In the genomic region with DNA sequence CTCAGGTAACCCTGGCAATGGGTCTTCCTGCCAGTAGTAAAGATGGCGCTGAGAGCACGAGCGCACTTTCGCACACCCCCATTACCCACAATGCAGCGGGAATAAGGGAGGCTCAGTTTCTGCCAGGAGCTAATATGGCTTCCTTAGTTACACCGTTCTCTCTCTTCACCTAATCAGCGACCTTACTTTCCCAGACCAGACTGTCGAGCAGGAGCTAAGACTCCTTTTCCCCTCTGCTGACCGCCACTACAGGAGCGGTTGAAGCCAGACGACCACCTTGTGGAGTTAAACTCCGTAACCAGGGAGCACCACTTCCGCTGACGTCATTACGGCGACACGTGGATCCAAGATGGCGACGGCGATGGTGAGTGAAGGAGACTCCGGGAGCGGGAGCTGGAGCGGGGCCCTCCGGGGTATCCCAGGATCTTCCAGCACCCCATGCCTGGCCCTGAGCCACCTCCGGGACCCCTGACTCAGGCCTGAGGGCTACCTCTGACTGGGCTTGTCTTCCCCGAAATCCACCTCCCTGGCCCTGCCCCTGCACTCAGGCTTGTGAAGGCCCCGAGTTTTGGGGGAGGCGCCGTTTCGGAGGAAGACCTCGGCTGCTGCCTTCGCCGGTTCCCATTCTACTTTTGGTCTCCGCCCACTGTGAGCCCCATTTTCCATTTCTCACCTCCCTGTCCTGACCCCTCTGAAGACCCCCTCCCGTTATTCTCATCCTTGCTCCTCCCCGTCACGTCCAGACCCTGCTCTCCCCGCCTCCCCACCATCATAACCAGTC, we compare ENCODE assay signal across 1 cellular context.
TF ChIP-seq lines count a peak whose summit lies in the region.

A gene with protein sequence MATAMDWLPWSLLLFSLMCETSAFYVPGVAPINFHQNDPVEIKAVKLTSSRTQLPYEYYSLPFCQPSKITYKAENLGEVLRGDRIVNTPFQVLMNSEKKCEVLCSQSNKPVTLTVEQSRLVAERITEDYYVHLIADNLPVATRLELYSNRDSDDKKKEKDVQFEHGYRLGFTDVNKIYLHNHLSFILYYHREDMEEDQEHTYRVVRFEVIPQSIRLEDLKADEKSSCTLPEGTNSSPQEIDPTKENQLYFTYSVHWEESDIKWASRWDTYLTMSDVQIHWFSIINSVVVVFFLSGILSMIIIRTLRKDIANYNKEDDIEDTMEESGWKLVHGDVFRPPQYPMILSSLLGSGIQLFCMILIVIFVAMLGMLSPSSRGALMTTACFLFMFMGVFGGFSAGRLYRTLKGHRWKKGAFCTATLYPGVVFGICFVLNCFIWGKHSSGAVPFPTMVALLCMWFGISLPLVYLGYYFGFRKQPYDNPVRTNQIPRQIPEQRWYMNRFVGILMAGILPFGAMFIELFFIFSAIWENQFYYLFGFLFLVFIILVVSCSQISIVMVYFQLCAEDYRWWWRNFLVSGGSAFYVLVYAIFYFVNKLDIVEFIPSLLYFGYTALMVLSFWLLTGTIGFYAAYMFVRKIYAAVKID (plus strand): TSS at position 323 of the 781 bp plus-strand sequence. CDS start 27 bp downstream, at position 350.

TF ChIP-seq in HepG2, 621 proteins besides CTCF, POLR2A, EP300 and RAD21 (continued from another document and continues in another):
- TF ChIP-seq TMF1 (CRISPR knock-in tag; IDR thresholded peaks at IDR 0.05; ENCODE audit: low read depth), result 0 out of 2 replicates have a peak, but pooled peaks have one; percentile 13
- TF ChIP-seq TOPORS (CRISPR knock-in tag; IDR thresholded peaks at IDR 0.05), result peak; percentile 38; the same call in 1 of the 2 replicates
- TF ChIP-seq ZNF570 (CRISPR knock-in tag; IDR thresholded peaks at IDR 0.05; ENCODE audit: borderline replicate concordance), result no peak; the same call in 1 of the 2 replicates
- no peak; the same call in 1 of the 2 replicates for TF ChIP-seq ZKSCAN5 (CRISPR knock-in tag; IDR thresholded peaks at IDR 0.05)
- TF ChIP-seq, protein P1, sequence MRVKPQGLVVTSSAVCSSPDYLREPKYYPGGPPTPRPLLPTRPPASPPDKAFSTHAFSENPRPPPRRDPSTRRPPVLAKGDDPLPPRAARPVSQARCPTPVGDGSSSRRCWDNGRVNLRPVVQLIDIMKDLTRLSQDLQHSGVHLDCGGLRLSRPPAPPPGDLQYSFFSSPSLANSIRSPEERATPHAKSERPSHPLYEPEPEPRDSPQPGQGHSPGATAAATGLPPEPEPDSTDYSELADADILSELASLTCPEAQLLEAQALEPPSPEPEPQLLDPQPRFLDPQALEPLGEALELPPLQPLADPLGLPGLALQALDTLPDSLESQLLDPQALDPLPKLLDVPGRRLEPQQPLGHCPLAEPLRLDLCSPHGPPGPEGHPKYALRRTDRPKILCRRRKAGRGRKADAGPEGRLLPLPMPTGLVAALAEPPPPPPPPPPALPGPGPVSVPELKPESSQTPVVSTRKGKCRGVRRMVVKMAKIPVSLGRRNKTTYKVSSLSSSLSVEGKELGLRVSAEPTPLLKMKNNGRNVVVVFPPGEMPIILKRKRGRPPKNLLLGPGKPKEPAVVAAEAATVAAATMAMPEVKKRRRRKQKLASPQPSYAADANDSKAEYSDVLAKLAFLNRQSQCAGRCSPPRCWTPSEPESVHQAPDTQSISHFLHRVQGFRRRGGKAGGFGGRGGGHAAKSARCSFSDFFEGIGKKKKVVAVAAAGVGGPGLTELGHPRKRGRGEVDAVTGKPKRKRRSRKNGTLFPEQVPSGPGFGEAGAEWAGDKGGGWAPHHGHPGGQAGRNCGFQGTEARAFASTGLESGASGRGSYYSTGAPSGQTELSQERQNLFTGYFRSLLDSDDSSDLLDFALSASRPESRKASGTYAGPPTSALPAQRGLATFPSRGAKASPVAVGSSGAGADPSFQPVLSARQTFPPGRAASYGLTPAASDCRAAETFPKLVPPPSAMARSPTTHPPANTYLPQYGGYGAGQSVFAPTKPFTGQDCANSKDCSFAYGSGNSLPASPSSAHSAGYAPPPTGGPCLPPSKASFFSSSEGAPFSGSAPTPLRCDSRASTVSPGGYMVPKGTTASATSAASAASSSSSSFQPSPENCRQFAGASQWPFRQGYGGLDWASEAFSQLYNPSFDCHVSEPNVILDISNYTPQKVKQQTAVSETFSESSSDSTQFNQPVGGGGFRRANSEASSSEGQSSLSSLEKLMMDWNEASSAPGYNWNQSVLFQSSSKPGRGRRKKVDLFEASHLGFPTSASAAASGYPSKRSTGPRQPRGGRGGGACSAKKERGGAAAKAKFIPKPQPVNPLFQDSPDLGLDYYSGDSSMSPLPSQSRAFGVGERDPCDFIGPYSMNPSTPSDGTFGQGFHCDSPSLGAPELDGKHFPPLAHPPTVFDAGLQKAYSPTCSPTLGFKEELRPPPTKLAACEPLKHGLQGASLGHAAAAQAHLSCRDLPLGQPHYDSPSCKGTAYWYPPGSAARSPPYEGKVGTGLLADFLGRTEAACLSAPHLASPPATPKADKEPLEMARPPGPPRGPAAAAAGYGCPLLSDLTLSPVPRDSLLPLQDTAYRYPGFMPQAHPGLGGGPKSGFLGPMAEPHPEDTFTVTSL (CRISPR knock-in tag; IDR thresholded peaks at IDR 0.05; ENCODE audit: borderline replicate concordance), result no peak
- TF ChIP-seq CBFB (CRISPR knock-in tag; IDR thresholded peaks at IDR 0.05), result peak; percentile 92
- 0 out of 2 replicates have a peak, but pooled peaks have one; percentile 85 for TF ChIP-seq ZFAT (CRISPR knock-in tag; conservative IDR thresholded peaks at IDR 0.05)
- TF ChIP-seq, protein P2, sequence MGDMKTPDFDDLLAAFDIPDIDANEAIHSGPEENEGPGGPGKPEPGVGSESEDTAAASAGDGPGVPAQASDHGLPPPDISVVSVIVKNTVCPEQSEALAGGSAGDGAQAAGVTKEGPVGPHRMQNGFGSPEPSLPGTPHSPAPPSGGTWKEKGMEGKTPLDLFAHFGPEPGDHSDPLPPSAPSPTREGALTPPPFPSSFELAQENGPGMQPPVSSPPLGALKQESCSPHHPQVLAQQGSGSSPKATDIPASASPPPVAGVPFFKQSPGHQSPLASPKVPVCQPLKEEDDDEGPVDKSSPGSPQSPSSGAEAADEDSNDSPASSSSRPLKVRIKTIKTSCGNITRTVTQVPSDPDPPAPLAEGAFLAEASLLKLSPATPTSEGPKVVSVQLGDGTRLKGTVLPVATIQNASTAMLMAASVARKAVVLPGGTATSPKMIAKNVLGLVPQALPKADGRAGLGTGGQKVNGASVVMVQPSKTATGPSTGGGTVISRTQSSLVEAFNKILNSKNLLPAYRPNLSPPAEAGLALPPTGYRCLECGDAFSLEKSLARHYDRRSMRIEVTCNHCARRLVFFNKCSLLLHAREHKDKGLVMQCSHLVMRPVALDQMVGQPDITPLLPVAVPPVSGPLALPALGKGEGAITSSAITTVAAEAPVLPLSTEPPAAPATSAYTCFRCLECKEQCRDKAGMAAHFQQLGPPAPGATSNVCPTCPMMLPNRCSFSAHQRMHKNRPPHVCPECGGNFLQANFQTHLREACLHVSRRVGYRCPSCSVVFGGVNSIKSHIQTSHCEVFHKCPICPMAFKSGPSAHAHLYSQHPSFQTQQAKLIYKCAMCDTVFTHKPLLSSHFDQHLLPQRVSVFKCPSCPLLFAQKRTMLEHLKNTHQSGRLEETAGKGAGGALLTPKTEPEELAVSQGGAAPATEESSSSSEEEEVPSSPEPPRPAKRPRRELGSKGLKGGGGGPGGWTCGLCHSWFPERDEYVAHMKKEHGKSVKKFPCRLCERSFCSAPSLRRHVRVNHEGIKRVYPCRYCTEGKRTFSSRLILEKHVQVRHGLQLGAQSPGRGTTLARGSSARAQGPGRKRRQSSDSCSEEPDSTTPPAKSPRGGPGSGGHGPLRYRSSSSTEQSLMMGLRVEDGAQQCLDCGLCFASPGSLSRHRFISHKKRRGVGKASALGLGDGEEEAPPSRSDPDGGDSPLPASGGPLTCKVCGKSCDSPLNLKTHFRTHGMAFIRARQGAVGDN (CRISPR knock-in tag; IDR thresholded peaks at IDR 0.05), result peak; percentile 97
- peak; percentile 98; the same call in 1 of the 2 replicates for TF ChIP-seq ZNF225 (CRISPR knock-in tag; IDR thresholded peaks at IDR 0.05)
- TF ChIP-seq, protein P3, sequence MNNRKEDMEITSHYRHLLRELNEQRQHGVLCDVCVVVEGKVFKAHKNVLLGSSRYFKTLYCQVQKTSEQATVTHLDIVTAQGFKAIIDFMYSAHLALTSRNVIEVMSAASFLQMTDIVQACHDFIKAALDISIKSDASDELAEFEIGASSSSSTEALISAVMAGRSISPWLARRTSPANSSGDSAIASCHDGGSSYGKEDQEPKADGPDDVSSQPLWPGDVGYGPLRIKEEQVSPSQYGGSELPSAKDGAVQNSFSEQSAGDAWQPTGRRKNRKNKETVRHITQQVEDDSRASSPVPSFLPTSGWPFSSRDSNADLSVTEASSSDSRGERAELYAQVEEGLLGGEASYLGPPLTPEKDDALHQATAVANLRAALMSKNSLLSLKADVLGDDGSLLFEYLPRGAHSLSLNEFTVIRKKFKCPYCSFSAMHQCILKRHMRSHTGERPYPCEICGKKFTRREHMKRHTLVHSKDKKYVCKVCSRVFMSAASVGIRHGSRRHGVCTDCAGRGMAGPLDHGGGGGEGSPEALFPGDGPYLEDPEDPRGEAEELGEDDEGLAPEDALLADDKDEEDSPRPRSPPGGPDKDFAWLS (CRISPR knock-in tag; IDR thresholded peaks at IDR 0.05; ENCODE audit: borderline replicate concordance), result peak; percentile 71; the same call in 1 of the 2 replicates
- no peak for TF ChIP-seq SETDB1 (CRISPR knock-in tag; IDR thresholded peaks at IDR 0.05; ENCODE audit: borderline replicate concordance)
- TF ChIP-seq U2AF1 (optimal IDR thresholded peaks at IDR 0.05; ENCODE audit: low read depth, low read length), result no peak
- TF ChIP-seq ZNF605 (CRISPR knock-in tag; IDR thresholded peaks at IDR 0.05), result peak; percentile 99
- no peak for TF ChIP-seq ATAD3A (CRISPR knock-in tag; IDR thresholded peaks at IDR 0.05)
- TF ChIP-seq, protein P4, sequence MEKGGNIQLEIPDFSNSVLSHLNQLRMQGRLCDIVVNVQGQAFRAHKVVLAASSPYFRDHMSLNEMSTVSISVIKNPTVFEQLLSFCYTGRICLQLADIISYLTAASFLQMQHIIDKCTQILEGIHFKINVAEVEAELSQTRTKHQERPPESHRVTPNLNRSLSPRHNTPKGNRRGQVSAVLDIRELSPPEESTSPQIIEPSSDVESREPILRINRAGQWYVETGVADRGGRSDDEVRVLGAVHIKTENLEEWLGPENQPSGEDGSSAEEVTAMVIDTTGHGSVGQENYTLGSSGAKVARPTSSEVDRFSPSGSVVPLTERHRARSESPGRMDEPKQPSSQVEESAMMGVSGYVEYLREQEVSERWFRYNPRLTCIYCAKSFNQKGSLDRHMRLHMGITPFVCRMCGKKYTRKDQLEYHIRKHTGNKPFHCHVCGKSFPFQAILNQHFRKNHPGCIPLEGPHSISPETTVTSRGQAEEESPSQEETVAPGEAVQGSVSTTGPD (CRISPR knock-in tag; IDR thresholded peaks at IDR 0.05), result peak; percentile 73; the same call in 1 of the 2 replicates
- no peak for TF ChIP-seq ZNF615 (CRISPR knock-in tag; IDR thresholded peaks at IDR 0.05; ENCODE audit: borderline replicate concordance)
- peak; percentile 27; the same call in 1 of the 2 replicates for TF ChIP-seq ZFP37 (CRISPR knock-in tag; IDR thresholded peaks at IDR 0.05; ENCODE audit: borderline replicate concordance)
- TF ChIP-seq, protein P5, sequence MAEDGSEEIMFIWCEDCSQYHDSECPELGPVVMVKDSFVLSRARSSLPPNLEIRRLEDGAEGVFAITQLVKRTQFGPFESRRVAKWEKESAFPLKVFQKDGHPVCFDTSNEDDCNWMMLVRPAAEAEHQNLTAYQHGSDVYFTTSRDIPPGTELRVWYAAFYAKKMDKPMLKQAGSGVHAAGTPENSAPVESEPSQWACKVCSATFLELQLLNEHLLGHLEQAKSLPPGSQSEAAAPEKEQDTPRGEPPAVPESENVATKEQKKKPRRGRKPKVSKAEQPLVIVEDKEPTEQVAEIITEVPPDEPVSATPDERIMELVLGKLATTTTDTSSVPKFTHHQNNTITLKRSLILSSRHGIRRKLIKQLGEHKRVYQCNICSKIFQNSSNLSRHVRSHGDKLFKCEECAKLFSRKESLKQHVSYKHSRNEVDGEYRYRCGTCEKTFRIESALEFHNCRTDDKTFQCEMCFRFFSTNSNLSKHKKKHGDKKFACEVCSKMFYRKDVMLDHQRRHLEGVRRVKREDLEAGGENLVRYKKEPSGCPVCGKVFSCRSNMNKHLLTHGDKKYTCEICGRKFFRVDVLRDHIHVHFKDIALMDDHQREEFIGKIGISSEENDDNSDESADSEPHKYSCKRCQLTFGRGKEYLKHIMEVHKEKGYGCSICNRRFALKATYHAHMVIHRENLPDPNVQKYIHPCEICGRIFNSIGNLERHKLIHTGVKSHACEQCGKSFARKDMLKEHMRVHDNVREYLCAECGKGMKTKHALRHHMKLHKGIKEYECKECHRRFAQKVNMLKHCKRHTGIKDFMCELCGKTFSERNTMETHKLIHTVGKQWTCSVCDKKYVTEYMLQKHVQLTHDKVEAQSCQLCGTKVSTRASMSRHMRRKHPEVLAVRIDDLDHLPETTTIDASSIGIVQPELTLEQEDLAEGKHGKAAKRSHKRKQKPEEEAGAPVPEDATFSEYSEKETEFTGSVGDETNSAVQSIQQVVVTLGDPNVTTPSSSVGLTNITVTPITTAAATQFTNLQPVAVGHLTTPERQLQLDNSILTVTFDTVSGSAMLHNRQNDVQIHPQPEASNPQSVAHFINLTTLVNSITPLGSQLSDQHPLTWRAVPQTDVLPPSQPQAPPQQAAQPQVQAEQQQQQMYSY (CRISPR knock-in tag; IDR thresholded peaks at IDR 0.05), result peak; percentile 81
- TF ChIP-seq GZF1 (CRISPR knock-in tag; IDR thresholded peaks at IDR 0.05), result no peak; the same call in 1 of the 2 replicates
- peak; percentile 100 for TF ChIP-seq BRD4 (CRISPR knock-in tag; IDR thresholded peaks at IDR 0.05)
- no peak for TF ChIP-seq HDAC6 (IDR thresholded peaks at IDR 0.05; ENCODE audit: low read depth, low read length)
- TF ChIP-seq, protein P6, sequence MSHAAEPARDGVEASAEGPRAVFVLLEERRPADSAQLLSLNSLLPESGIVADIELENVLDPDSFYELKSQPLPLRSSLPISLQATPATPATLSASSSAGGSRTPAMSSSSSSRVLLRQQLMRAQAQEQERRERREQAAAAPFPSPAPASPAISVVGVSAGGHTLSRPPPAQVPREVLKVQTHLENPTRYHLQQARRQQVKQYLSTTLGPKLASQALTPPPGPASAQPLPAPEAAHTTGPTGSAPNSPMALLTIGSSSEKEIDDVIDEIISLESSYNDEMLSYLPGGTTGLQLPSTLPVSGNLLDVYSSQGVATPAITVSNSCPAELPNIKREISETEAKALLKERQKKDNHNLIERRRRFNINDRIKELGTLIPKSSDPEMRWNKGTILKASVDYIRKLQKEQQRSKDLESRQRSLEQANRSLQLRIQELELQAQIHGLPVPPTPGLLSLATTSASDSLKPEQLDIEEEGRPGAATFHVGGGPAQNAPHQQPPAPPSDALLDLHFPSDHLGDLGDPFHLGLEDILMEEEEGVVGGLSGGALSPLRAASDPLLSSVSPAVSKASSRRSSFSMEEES (CRISPR knock-in tag; IDR thresholded peaks at IDR 0.05), result peak; percentile 86
- peak; percentile 89 for TF ChIP-seq ZNF83 (CRISPR knock-in tag; IDR thresholded peaks at IDR 0.05; ENCODE audit: borderline replicate concordance)
- TF ChIP-seq ZNF251 (CRISPR knock-in tag; IDR thresholded peaks at IDR 0.05), result peak; percentile 93
- TF ChIP-seq ZNF629 (CRISPR knock-in tag; conservative IDR thresholded peaks at IDR 0.05), result peak; percentile 55; the same call in 1 of the 2 replicates
- TF ChIP-seq ZSCAN22 (CRISPR knock-in tag; IDR thresholded peaks at IDR 0.05), result peak; percentile 76; the same call in 1 of the 2 replicates
- TF ChIP-seq EHMT2 (IDR thresholded peaks at IDR 0.05; ENCODE audit: borderline replicate concordance, low read depth, low read length), result peak; percentile 100
- TF ChIP-seq, protein P7, sequence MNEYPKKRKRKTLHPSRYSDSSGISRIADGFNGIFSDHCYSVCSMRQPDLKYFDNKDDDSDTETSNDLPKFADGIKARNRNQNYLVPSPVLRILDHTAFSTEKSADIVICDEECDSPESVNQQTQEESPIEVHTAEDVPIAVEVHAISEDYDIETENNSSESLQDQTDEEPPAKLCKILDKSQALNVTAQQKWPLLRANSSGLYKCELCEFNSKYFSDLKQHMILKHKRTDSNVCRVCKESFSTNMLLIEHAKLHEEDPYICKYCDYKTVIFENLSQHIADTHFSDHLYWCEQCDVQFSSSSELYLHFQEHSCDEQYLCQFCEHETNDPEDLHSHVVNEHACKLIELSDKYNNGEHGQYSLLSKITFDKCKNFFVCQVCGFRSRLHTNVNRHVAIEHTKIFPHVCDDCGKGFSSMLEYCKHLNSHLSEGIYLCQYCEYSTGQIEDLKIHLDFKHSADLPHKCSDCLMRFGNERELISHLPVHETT (CRISPR knock-in tag; conservative IDR thresholded peaks at IDR 0.05), result peak; percentile 79
